Comparison of ENCODE assay signal across 1 cellular context in the genomic region with DNA sequence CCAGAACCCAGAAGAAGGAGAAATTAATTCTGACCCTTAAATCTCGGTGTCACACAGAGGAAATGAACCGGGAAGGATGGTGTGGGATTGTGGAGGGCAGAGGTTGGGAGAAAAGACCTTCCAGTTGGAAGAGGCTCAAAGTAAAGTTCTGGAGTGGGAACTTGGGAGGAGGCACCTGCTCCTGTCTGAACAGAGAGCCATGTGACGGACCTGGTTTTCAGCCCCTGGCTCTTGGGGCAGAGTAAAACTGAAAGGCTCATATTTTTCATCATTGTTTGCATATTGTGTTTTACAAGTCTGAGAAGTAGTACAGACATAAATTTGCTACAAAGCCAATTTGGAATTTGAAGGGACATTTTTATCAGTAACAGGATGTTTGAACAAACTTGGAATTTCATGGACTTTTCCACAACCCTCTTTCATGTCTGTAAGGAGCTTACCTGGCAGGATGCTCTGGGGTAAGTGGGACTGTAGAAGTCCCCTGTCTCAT.
A peak's percentile ranks its signal among the peaks of the same experiment; 100 is the strongest.
TF ChIP-seq lines count a peak whose summit lies in the region.

No MANE protein-coding gene starts in this region.

TF ChIP-seq in HepG2, 621 proteins besides CTCF, POLR2A, EP300 and RAD21 (continued from another document and continues in another):
- TF ChIP-seq, protein P1, sequence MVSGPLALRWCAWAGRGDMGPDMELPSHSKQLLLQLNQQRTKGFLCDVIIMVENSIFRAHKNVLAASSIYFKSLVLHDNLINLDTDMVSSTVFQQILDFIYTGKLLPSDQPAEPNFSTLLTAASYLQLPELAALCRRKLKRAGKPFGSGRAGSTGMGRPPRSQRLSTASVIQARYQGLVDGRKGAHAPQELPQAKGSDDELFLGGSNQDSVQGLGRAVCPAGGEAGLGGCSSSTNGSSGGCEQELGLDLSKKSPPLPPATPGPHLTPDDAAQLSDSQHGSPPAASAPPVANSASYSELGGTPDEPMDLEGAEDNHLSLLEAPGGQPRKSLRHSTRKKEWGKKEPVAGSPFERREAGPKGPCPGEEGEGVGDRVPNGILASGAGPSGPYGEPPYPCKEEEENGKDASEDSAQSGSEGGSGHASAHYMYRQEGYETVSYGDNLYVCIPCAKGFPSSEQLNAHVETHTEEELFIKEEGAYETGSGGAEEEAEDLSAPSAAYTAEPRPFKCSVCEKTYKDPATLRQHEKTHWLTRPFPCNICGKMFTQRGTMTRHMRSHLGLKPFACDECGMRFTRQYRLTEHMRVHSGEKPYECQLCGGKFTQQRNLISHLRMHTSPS (CRISPR knock-in tag; IDR thresholded peaks at IDR 0.05; ENCODE audit: low read depth), result no peak
- TF ChIP-seq, protein P2, sequence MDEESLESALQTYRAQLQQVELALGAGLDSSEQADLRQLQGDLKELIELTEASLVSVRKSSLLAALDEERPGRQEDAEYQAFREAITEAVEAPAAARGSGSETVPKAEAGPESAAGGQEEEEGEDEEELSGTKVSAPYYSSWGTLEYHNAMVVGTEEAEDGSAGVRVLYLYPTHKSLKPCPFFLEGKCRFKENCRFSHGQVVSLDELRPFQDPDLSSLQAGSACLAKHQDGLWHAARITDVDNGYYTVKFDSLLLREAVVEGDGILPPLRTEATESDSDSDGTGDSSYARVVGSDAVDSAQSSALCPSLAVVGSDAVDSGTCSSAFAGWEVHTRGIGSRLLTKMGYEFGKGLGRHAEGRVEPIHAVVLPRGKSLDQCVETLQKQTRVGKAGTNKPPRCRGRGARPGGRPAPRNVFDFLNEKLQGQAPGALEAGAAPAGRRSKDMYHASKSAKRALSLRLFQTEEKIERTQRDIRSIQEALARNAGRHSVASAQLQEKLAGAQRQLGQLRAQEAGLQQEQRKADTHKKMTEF (CRISPR knock-in tag; IDR thresholded peaks at IDR 0.05), result peak; percentile 54; the same call in 1 of the 2 replicates
- TF ChIP-seq ISL2 (CRISPR knock-in tag; IDR thresholded peaks at IDR 0.05), result peak; percentile 78; the same call in 1 of the 2 replicates
- no peak for TF ChIP-seq ZC3H13 (CRISPR knock-in tag; IDR thresholded peaks at IDR 0.05)
- TF ChIP-seq HOXA5 (CRISPR knock-in tag; IDR thresholded peaks at IDR 0.05), result no peak
- TF ChIP-seq SOX5 (CRISPR knock-in tag; IDR thresholded peaks at IDR 0.05; ENCODE audit: borderline replicate concordance), result peak; percentile 57; the same call in 1 of the 2 replicates
- TF ChIP-seq ONECUT2 (CRISPR knock-in tag; IDR thresholded peaks at IDR 0.05), result 0 out of 2 replicates have a peak, but pooled peaks have one; percentile 7
- TF ChIP-seq ETV5 (CRISPR knock-in tag; IDR thresholded peaks at IDR 0.05; ENCODE audit: borderline replicate concordance), result peak; percentile 71; the same call in 1 of the 2 replicates
- TF ChIP-seq, protein P3, sequence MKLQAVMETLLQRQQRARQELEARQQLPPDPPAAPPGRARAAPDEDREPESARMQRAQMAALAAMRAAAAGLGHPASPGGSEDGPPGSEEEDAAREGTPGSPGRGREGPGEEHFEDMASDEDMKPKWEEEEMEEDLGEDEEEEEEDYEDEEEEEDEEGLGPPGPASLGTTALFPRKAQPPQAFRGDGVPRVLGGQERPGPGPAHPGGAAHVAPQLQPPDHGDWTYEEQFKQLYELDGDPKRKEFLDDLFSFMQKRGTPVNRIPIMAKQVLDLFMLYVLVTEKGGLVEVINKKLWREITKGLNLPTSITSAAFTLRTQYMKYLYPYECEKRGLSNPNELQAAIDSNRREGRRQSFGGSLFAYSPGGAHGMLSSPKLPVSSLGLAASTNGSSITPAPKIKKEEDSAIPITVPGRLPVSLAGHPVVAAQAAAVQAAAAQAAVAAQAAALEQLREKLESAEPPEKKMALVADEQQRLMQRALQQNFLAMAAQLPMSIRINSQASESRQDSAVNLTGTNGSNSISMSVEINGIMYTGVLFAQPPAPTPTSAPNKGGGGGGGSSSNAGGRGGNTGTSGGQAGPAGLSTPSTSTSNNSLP (IDR thresholded peaks at IDR 0.05; ENCODE audit: low read depth, low read length), result peak; percentile 39; the same call in 1 of the 2 replicates
- no peak for TF ChIP-seq TOPORS (CRISPR knock-in tag; IDR thresholded peaks at IDR 0.05)
- TF ChIP-seq, protein P4, sequence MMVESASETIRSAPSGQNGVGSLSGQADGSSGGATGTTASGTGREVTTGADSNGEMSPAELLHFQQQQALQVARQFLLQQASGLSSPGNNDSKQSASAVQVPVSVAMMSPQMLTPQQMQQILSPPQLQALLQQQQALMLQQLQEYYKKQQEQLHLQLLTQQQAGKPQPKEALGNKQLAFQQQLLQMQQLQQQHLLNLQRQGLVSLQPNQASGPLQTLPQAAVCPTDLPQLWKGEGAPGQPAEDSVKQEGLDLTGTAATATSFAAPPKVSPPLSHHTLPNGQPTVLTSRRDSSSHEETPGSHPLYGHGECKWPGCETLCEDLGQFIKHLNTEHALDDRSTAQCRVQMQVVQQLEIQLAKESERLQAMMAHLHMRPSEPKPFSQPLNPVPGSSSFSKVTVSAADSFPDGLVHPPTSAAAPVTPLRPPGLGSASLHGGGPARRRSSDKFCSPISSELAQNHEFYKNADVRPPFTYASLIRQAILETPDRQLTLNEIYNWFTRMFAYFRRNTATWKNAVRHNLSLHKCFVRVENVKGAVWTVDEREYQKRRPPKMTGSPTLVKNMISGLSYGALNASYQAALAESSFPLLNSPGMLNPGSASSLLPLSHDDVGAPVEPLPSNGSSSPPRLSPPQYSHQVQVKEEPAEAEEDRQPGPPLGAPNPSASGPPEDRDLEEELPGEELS (CRISPR knock-in tag; IDR thresholded peaks at IDR 0.05), result 0 out of 2 replicates have a peak, but pooled peaks have one; percentile 23
- no peak for TF ChIP-seq DNMT3B (CRISPR knock-in tag; conservative IDR thresholded peaks at IDR 0.05)
- TF ChIP-seq MLX (CRISPR knock-in tag; IDR thresholded peaks at IDR 0.05), result no peak
- TF ChIP-seq KDM2A (CRISPR knock-in tag; IDR thresholded peaks at IDR 0.05; ENCODE audit: borderline replicate concordance, low read depth), result no peak
- peak; percentile 34; the same call in 1 of the 2 replicates for TF ChIP-seq RARA (CRISPR knock-in tag; IDR thresholded peaks at IDR 0.05)
- no peak for TF ChIP-seq KMT2B (CRISPR knock-in tag; IDR thresholded peaks at IDR 0.05)
- no peak for TF ChIP-seq MNT (IDR thresholded peaks at IDR 0.05)
- TF ChIP-seq, protein P5, sequence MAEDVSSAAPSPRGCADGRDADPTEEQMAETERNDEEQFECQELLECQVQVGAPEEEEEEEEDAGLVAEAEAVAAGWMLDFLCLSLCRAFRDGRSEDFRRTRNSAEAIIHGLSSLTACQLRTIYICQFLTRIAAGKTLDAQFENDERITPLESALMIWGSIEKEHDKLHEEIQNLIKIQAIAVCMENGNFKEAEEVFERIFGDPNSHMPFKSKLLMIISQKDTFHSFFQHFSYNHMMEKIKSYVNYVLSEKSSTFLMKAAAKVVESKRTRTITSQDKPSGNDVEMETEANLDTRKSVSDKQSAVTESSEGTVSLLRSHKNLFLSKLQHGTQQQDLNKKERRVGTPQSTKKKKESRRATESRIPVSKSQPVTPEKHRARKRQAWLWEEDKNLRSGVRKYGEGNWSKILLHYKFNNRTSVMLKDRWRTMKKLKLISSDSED (CRISPR knock-in tag; IDR thresholded peaks at IDR 0.05), result no peak
- TF ChIP-seq HNRNPL (IDR thresholded peaks at IDR 0.05; ENCODE audit: low read depth, low read length), result no peak
- TF ChIP-seq ZEB1 (IDR thresholded peaks at IDR 0.05; ENCODE audit: insufficient replicate concordance, low read depth), result peak; percentile 53
- no peak for TF ChIP-seq ZNF496 (CRISPR knock-in tag; IDR thresholded peaks at IDR 0.05; ENCODE audit: insufficient replicate concordance)
- TF ChIP-seq NCOA2 (CRISPR knock-in tag; IDR thresholded peaks at IDR 0.05), result peak; percentile 69
- no peak for TF ChIP-seq FOXA1 (IDR thresholded peaks at IDR 0.05)
- 0 out of 2 replicates have a peak, but pooled peaks have one; percentile 28 for TF ChIP-seq FOXA1 (CRISPR knock-in tag; IDR thresholded peaks at IDR 0.05)
- no peak for TF ChIP-seq ESRRA (CRISPR knock-in tag; IDR thresholded peaks at IDR 0.05; ENCODE audit: low read depth)
- TF ChIP-seq ZNF264 (CRISPR knock-in tag; IDR thresholded peaks at IDR 0.05), result no peak
- no peak for TF ChIP-seq ZFP82 (CRISPR knock-in tag; IDR thresholded peaks at IDR 0.05; ENCODE audit: borderline replicate concordance)
- no peak for TF ChIP-seq MXD4 (CRISPR knock-in tag; IDR thresholded peaks at IDR 0.05)
- no peak for TF ChIP-seq ZSCAN30 (CRISPR knock-in tag; IDR thresholded peaks at IDR 0.05)
- TF ChIP-seq PAXIP1 (CRISPR knock-in tag; conservative IDR thresholded peaks at IDR 0.05), result peak; percentile 66
- no peak for TF ChIP-seq ZNF772 (CRISPR knock-in tag; IDR thresholded peaks at IDR 0.05)
- peak; percentile 52; the same call in 1 of the 2 replicates for TF ChIP-seq NFIC (IDR thresholded peaks at IDR 0.05; ENCODE audit: low read length)
- TF ChIP-seq KLF13 (CRISPR knock-in tag; IDR thresholded peaks at IDR 0.05), result no peak
- no peak for TF ChIP-seq ZIK1 (CRISPR knock-in tag; IDR thresholded peaks at IDR 0.05; ENCODE audit: borderline replicate concordance, low read depth)
- no peak for TF ChIP-seq TRAFD1 (CRISPR knock-in tag; IDR thresholded peaks at IDR 0.05; ENCODE audit: borderline replicate concordance)
- no peak for TF ChIP-seq ATF7 (IDR thresholded peaks at IDR 0.05)
- TF ChIP-seq ATF7 (CRISPR knock-in tag; IDR thresholded peaks at IDR 0.05), result no peak
- peak; percentile 36; the same call in 1 of the 2 replicates for TF ChIP-seq GFI1 (CRISPR knock-in tag; IDR thresholded peaks at IDR 0.05; ENCODE audit: borderline replicate concordance)
- TF ChIP-seq NR2F2 (IDR thresholded peaks at IDR 0.05; ENCODE audit: borderline replicate concordance, low read depth), result peak; percentile 40; the same call in 1 of the 2 replicates
